Comparison of ENCODE assay signal across 21 cellular contexts in genomic region chr22:36808611-36809344, GRCh38. TPM values are rescaled to one million over a fixed set of nuclear protein-coding genes. Genes with fewer than 3 reads are reported as not detected.
DNase-seq lines count a peak whose midpoint lies in the region; ATAC-seq and TF ChIP-seq lines count a peak whose summit lies in the region.
"Had no signal": no experiment of that assay in that cellular context is flagged by ENCODE, and none has a peak within 500 bp of the region (broad histone marks: within the 10 kb centered on the region; RNA-seq: fewer than 3 reads in every experiment).

No MANE protein-coding gene starts in this region.

- H3F3A ChIP-seq in Loucy (ENCODE audit: low read depth): no peaks in the 10 kb centered on the region

- H4K20me1 ChIP-seq in Loucy (ENCODE audit: insufficient read depth, low read length, poor library complexity, severe bottlenecking): no peaks in the 10 kb centered on the region

- H3K9ac ChIP-seq in Loucy (ENCODE audit: low read depth, low read length, poor library complexity, severe bottlenecking): peak overlapping the region; percentile 17

- no peak overlapping the region; the same call in 1 of the 2 replicates for H2AFZ ChIP-seq in Loucy (ENCODE audit: low read length)

- peaks cover 24% of the 10 kb centered on the region for H3K4me1 Mint-ChIP-seq in CD8-positive, alpha-beta T cell (ENCODE audit: low read depth)
- H3K4me1 Mint-ChIP-seq in activated T-helper 1 cell treated with anti-CD3 and anti-CD28 coated beads, Interleukin-12 subunit alpha, Interleukin-12 subunit beta, Interleukin-2, Interleukin-4 antibody, amounts not matched to agents 30 ng/mL and 10 ng/mL and 1 ng/mL, durations not matched to agents 14 hours and 24 hours and 36 hours (ENCODE audit: low read depth): peaks cover 19% of the 10 kb centered on the region
- H3K4me1 Mint-ChIP-seq: natural killer cell; stimulated activated effector memory CD8-positive, alpha-beta T cell treated with anti-CD3 and anti-CD28 coated beads, Interleukin-12 subunit alpha, Interleukin-12 subunit beta, amount 100 ng/mL, for 72 hours had no signal

- H3K36me3 Mint-ChIP-seq in CD8-positive, alpha-beta T cell: no peaks in the 10 kb centered on the region
- H3K36me3 Mint-ChIP-seq in activated T-helper 1 cell treated with anti-CD3 and anti-CD28 coated beads, Interleukin-12 subunit alpha, Interleukin-12 subunit beta, Interleukin-2, Interleukin-4 antibody, amounts not matched to agents 30 ng/mL and 10 ng/mL and 1 ng/mL, durations not matched to agents 14 hours and 24 hours and 36 hours (ENCODE audit: low read depth): no peaks in the 10 kb centered on the region
- H3K36me3 Mint-ChIP-seq: natural killer cell; stimulated activated effector memory CD8-positive, alpha-beta T cell treated with anti-CD3 and anti-CD28 coated beads, Interleukin-12 subunit alpha, Interleukin-12 subunit beta, amount 100 ng/mL, for 72 hours had no signal

- H3K27me3 Mint-ChIP-seq in CD8-positive, alpha-beta T cell (ENCODE audit: low read depth): peaks cover 10% of the 10 kb centered on the region
- H3K27me3 Mint-ChIP-seq in activated T-helper 1 cell treated with anti-CD3 and anti-CD28 coated beads, Interleukin-12 subunit alpha, Interleukin-12 subunit beta, Interleukin-2, Interleukin-4 antibody, amounts not matched to agents 30 ng/mL and 10 ng/mL and 1 ng/mL, durations not matched to agents 14 hours and 24 hours and 36 hours (ENCODE audit: insufficient read depth): peaks cover 11% of the 10 kb centered on the region

- CTCF ChIA-PET in CD8-positive, alpha-beta T cell (lab: Charles Lee): interaction anchor here (0.7 kb wide), 1 partner anchor 52 kb away, joined by 3 read pairs; no protein-coding TSS in a partner anchor

- no peak for TF ChIP-seq POLR2A in GM18505 (IDR thresholded peaks at IDR 0.05; ENCODE audit: borderline replicate concordance, extremely low read depth, insufficient read depth, insufficient read length)

- H3K4me2 ChIP-seq in Loucy (ENCODE audit: low read depth, low read length, poor library complexity, severe bottlenecking): peak overlapping the region; percentile 44

- no peak overlapping the region for H3K4me3 ChIP-seq in CD8-positive, alpha-beta T cell (ENCODE audit: low read depth, low read length)
- H3K4me3 ChIP-seq in Loucy (ENCODE audit: low read length, poor library complexity, severe bottlenecking): peak overlapping the region; percentile 5
- H3K4me3 ChIP-seq: heart left ventricle, tibial artery had no signal

- POLR2A ChIA-PET in CD8-positive, alpha-beta T cell (lab: Charles Lee): no interaction called here

- no peaks in the 10 kb centered on the region for H3K79me2 ChIP-seq in Loucy (ENCODE audit: insufficient read depth, low read length)

- H3K27me3 ChIP-seq in CD8-positive, alpha-beta T cell (ENCODE audit: insufficient read depth, low read length): no peaks in the 10 kb centered on the region
- no peaks in the 10 kb centered on the region for H3K27me3 ChIP-seq in Loucy (ENCODE audit: insufficient read depth, low read length, poor library complexity, severe bottlenecking)

- H3K4me3 Mint-ChIP-seq in CD8-positive, alpha-beta T cell: peak overlapping the region; percentile 22
- H3K4me3 Mint-ChIP-seq in activated T-helper 1 cell treated with anti-CD3 and anti-CD28 coated beads, Interleukin-12 subunit alpha, Interleukin-12 subunit beta, Interleukin-2, Interleukin-4 antibody, amounts not matched to agents 30 ng/mL and 10 ng/mL and 1 ng/mL, durations not matched to agents 14 hours and 24 hours and 36 hours: peak overlapping the region; percentile 35
- H3K4me3 Mint-ChIP-seq: natural killer cell; stimulated activated effector memory CD8-positive, alpha-beta T cell treated with anti-CD3 and anti-CD28 coated beads, Interleukin-12 subunit alpha, Interleukin-12 subunit beta, amount 100 ng/mL, for 72 hours had no signal

- no peak overlapping the region for H3K27ac Mint-ChIP-seq in CD8-positive, alpha-beta T cell
- no peak overlapping the region for H3K27ac Mint-ChIP-seq in activated T-helper 1 cell treated with anti-CD3 and anti-CD28 coated beads, Interleukin-12 subunit alpha, Interleukin-12 subunit beta, Interleukin-2, Interleukin-4 antibody, amounts not matched to agents 30 ng/mL and 10 ng/mL and 1 ng/mL, durations not matched to agents 14 hours and 24 hours and 36 hours
- H3K27ac Mint-ChIP-seq: natural killer cell; stimulated activated effector memory CD8-positive, alpha-beta T cell treated with anti-CD3 and anti-CD28 coated beads, Interleukin-12 subunit alpha, Interleukin-12 subunit beta, amount 100 ng/mL, for 72 hours had no signal

- no peak for ATAC-seq in CD8-positive, alpha-beta T cell
- ATAC-seq in GM18505 (IDR thresholded peaks at IDR 0.05; ENCODE audit: unreplicated experiment): no peak
- ATAC-seq: heart left ventricle; HepG2; natural killer cell; stimulated activated effector memory CD8-positive, alpha-beta T cell treated with anti-CD3 and anti-CD28 coated beads, Interleukin-12 subunit alpha, Interleukin-12 subunit beta, amount 100 ng/mL, for 72 hours had no signal

- no peaks in the 10 kb centered on the region for H3K36me3 ChIP-seq in CD8-positive, alpha-beta T cell (ENCODE audit: insufficient read depth, low read length)
- no peaks in the 10 kb centered on the region for H3K36me3 ChIP-seq in Loucy (ENCODE audit: insufficient read depth, low read length)
- H3K36me3 ChIP-seq: heart left ventricle, tibial artery had no signal

- no peaks in the 10 kb centered on the region for H3K9me3 Mint-ChIP-seq in CD8-positive, alpha-beta T cell
- no peaks in the 10 kb centered on the region for H3K9me3 Mint-ChIP-seq in activated T-helper 1 cell treated with anti-CD3 and anti-CD28 coated beads, Interleukin-12 subunit alpha, Interleukin-12 subunit beta, Interleukin-2, Interleukin-4 antibody, amounts not matched to agents 30 ng/mL and 10 ng/mL and 1 ng/mL, durations not matched to agents 14 hours and 24 hours and 36 hours
- H3K9me3 Mint-ChIP-seq: natural killer cell; stimulated activated effector memory CD8-positive, alpha-beta T cell treated with anti-CD3 and anti-CD28 coated beads, Interleukin-12 subunit alpha, Interleukin-12 subunit beta, amount 100 ng/mL, for 72 hours had no signal

- H3K9me3 ChIP-seq in CD8-positive, alpha-beta T cell (ENCODE audit: low read length): no peaks in the 10 kb centered on the region
- no peaks in the 10 kb centered on the region for H3K9me3 ChIP-seq in Loucy (ENCODE audit: insufficient read depth, low read depth, low read length)
- H3K9me3 ChIP-seq: heart left ventricle, tibial artery had no signal

- no peak overlapping the region for H3K27ac ChIP-seq in CD8-positive, alpha-beta T cell (ENCODE audit: low read depth, low read length)
- H3K27ac ChIP-seq: heart left ventricle, RWPE1, tibial artery had no signal

- no peak for DNase-seq in CD8-positive, alpha-beta T cell
- DNase-seq in NCI-H2171 treated with DMSO at 0.1 percent for 48 hours (lab: John Stamatoyannopoulos, UW) (peak; percentile 96), SIG-M5 (lab: John Stamatoyannopoulos, UW) (no peak), NOMO-1 treated with dmso at 0.1 percent for 144 hours (lab: John Stamatoyannopoulos, UW; ENCODE audit: unreplicated experiment) (no peak), hepatic stellate cell (ENCODE audit: low spot score) (no peak)
- no peak for DNase-seq in activated T-helper 1 cell treated with anti-CD3 and anti-CD28 coated beads, Interleukin-12 subunit alpha, Interleukin-12 subunit beta, Interleukin-2, Interleukin-4 antibody, amounts not matched to agents 30 ng/mL and 10 ng/mL and 1 ng/mL, durations not matched to agents 14 hours and 24 hours and 36 hours (ENCODE audit: low spot score)
- DNase-seq: central memory CD4-positive, alpha-beta T cell; DMS 273 treated with DMSO at 0.1 percent for 48 hours; effector CD4-positive, alpha-beta T cell; heart left ventricle; natural killer cell; NCI-H526 treated with DMSO at 0.1 percent for 48 hours; tibial artery had no signal

- H3K9me2 ChIP-seq in Loucy (replicated peaks; ENCODE audit: low read depth, low read length): no peaks in the 10 kb centered on the region

- no peak for TF ChIP-seq CTCF in CD8-positive, alpha-beta T cell (IDR thresholded peaks at IDR 0.05)
- TF ChIP-seq CTCF in Loucy (conservative IDR thresholded peaks at IDR 0.05; ENCODE audit: low read length): no peak

- peaks cover 19% of the 10 kb centered on the region for H3K4me1 ChIP-seq in CD8-positive, alpha-beta T cell (ENCODE audit: insufficient read depth, low read length)
- peaks cover 16% of the 10 kb centered on the region for H3K4me1 ChIP-seq in Loucy (ENCODE audit: insufficient read depth, low read length, poor library complexity, severe bottlenecking)
- H3K4me1 ChIP-seq: tibial artery had no signal

- intact Hi-C loops in CD8-positive, alpha-beta T cell (cut with DNase I, micrococcal nuclease): no loop called here
- intact Hi-C loops in activated T-helper 1 cell treated with anti-CD3 and anti-CD28 coated beads, Interleukin-12 subunit alpha, Interleukin-12 subunit beta, Interleukin-2, Interleukin-4 antibody, amounts not matched to agents 30 ng/mL and 10 ng/mL and 1 ng/mL, durations not matched to agents 14 hours and 24 hours and 36 hours (cut with micrococcal nuclease): no loop called here

RNA-seq across cellular contexts. Expression of gene PVALB, which starts 8.1 kb away (rescaled TPM):
- total RNA-seq in CD8-positive, alpha-beta T cell: not detected
- total RNA-seq in activated T-helper 1 cell treated with anti-CD3 and anti-CD28 coated beads, Interleukin-12 subunit alpha, Interleukin-12 subunit beta, Interleukin-2, Interleukin-4 antibody, amounts not matched to agents 30 ng/mL and 10 ng/mL and 1 ng/mL, durations not matched to agents 14 hours and 24 hours and 36 hours: not detected in 2 replicates
- total RNA-seq: fibroblast of lung, heart left ventricle, HepG2, lung microvascular endothelial cell, pulmonary artery endothelial cell had no signal

RNA-seq across cellular contexts. Expression of gene IFT27, which starts 32.9 kb away (rescaled TPM):
- 1 to 10 TPM; 9.2 to 9.9 TPM for total RNA-seq in CD8-positive, alpha-beta T cell
- total RNA-seq in activated T-helper 1 cell treated with anti-CD3 and anti-CD28 coated beads, Interleukin-12 subunit alpha, Interleukin-12 subunit beta, Interleukin-2, Interleukin-4 antibody, amounts not matched to agents 30 ng/mL and 10 ng/mL and 1 ng/mL, durations not matched to agents 14 hours and 24 hours and 36 hours: 26.0 and 30.9 TPM in 2 replicates

RNA-seq across cellular contexts. Expression of gene NCF4, which starts 52.0 kb away (rescaled TPM):
- 1 to 10 TPM; 1.1 to 1.4 TPM for total RNA-seq in CD8-positive, alpha-beta T cell
- total RNA-seq in activated T-helper 1 cell treated with anti-CD3 and anti-CD28 coated beads, Interleukin-12 subunit alpha, Interleukin-12 subunit beta, Interleukin-2, Interleukin-4 antibody, amounts not matched to agents 30 ng/mL and 10 ng/mL and 1 ng/mL, durations not matched to agents 14 hours and 24 hours and 36 hours: 15.6 and 17.3 TPM in 2 replicates
- total RNA-seq: fibroblast of lung, HepG2, lung microvascular endothelial cell, pulmonary artery endothelial cell had no signal
